ENCODE assay signal across 34 cellular contexts in the genomic region with DNA sequence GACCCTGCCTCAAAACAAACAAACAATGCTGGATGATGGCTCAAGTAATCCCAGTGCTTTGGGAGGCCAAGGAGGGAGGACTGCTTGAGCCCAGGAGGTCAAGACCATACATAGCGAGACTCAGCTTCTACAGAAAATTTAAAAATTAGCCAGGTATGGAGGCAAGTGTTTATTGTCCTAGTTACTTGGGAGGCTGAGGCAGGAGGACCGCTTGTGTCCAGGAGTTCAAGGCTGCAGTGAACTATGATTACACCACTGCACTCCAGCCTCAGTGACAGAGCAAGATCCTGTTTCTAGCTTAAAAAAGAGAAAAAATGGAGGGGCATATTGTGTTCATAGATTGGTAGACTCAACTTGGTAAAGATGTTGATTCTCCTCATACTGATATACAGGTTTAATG.
"Had no signal": no experiment of that assay in that cellular context is flagged by ENCODE, and none has a peak within 500 bp of the region (broad histone marks: within the 10 kb centered on the region; RNA-seq: fewer than 3 reads in every experiment).

No MANE protein-coding gene starts in this region.

- H3K4me3 ChIP-seq: adrenal gland, ascending aorta, body of pancreas, breast epithelium, cardiac muscle cell had no signal

- H3K36me3 ChIP-seq: adrenal gland, ascending aorta, brain microvascular endothelial cell, breast epithelium, cardiac muscle cell had no signal

- ATAC-seq: activated naive CD4-positive, alpha-beta T cell treated with anti-CD3 and anti-CD28 coated beads, Interleukin-2, amount 50 U/mL, for 72 hours; activated naive CD8-positive, alpha-beta T cell treated with anti-CD3 and anti-CD28 coated beads, Interleukin-2, amount 50 U/mL, for 24 hours; activated T-cell treated with anti-CD3 and anti-CD28 coated beads, Interleukin-2, amount 50 U/mL, for 4 hours; activated T-cell treated with anti-CD3 and anti-CD28 coated beads, Interleukin-2, amount 50 U/mL, for 72 hours; activated T-helper 17 cell treated with anti-CD3 and anti-CD28 coated beads, Interleukin-2, amount 50 U/mL, for 72 hours; body of pancreas had no signal

- H3K27ac ChIP-seq: adrenal gland, ascending aorta, body of pancreas, brain microvascular endothelial cell, breast epithelium, cardiac muscle cell had no signal

- H3K27me3 ChIP-seq: adrenal gland, ascending aorta, body of pancreas, brain microvascular endothelial cell, breast epithelium, cardiac muscle cell had no signal

- DNase-seq: activated effector memory CD4-positive, alpha-beta T cell treated with anti-CD3 and anti-CD28 coated beads, Interleukin-2, amount 50 U/mL, for 16 hours; activated effector memory CD4-positive, alpha-beta T cell treated with Interleukin-2 at 50 U/mL for 16 hours; activated gamma-delta T cell; activated gamma-delta T cell treated with Interleukin-2 at 50 U/mL for 16 hours; activated naive CD4-positive, alpha-beta T cell; activated naive CD4-positive, alpha-beta T cell treated with anti-CD3 and anti-CD28 coated beads for 36 hours; activated naive CD4-positive, alpha-beta T cell treated with anti-CD3 and anti-CD28 coated beads, Interleukin-2, amount 10 ng/mL, durations not matched to agents 7 days and 5 days; activated naive CD4-positive, alpha-beta T cell treated with anti-CD3 and anti-CD28 coated beads, Interleukin-2, amount 50 U/mL, for 16 hours; activated naive CD4-positive, alpha-beta T cell treated with Interleukin-2 at 50 U/mL for 16 hours; activated naive CD8-positive, alpha-beta T cell treated with anti-CD3 and anti-CD28 coated beads for 36 hours; activated naive CD8-positive, alpha-beta T cell treated with anti-CD3 and anti-CD28 coated beads, Interleukin-2, amount 10 ng/mL, durations not matched to agents 7 days and 5 days; activated naive CD8-positive, alpha-beta T cell treated with anti-CD3 and anti-CD28 coated beads, Interleukin-2, amount 50 U/mL, for 24 hours; activated T-cell treated with anti-CD3 and anti-CD28 coated beads, Interleukin-2, amount 50 U/mL, for 1 hour; activated T-cell treated with anti-CD3 and anti-CD28 coated beads, Interleukin-2, amount 50 U/mL, for 24 hours; activated T-cell treated with anti-CD3 and anti-CD28 coated beads, Interleukin-2, amount 50 U/mL, for 4 hours; activated T-cell treated with anti-CD3 and anti-CD28 coated beads, Interleukin-2, amount 50 U/mL, for 48 hours; activated T-cell treated with anti-CD3 and anti-CD28 coated beads, Interleukin-2, amount 50 U/mL, for 72 hours; adrenal gland; amniotic stem cell; amygdala; anterior cingulate cortex; aorta; body of pancreas; brain microvascular endothelial cell; caudate nucleus; central memory CD4-positive, alpha-beta T cell; cerebellar nuclear complex had no signal

- FAIRE-seq: astrocyte, bronchial epithelial cell had no signal

- H3K4me1 ChIP-seq: adrenal gland, ascending aorta, breast epithelium had no signal

- H3K9me3 ChIP-seq: adrenal gland, ascending aorta, body of pancreas, breast epithelium had no signal
